2 cellular contexts compared by ENCODE assay signal in genomic region chr1:24443241-24443656, GRCh38.
TF ChIP-seq lines count a peak whose summit lies in the region.

No MANE protein-coding gene starts in this region.

TF ChIP-seq in HepG2, 621 proteins besides CTCF, POLR2A, EP300 and RAD21:
- TF ChIP-seq, protein P1, sequence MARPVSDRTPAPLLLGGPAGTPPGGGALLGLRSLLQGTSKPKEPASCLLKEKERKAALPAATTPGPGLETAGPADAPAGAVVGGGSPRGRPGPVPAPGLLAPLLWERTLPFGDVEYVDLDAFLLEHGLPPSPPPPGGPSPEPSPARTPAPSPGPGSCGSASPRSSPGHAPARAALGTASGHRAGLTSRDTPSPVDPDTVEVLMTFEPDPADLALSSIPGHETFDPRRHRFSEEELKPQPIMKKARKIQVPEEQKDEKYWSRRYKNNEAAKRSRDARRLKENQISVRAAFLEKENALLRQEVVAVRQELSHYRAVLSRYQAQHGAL (CRISPR knock-in tag; IDR thresholded peaks at IDR 0.05; ENCODE audit: not compliant biosample characterization): no peak
- peak; percentile 79 for TF ChIP-seq BCL6 (CRISPR knock-in tag; IDR thresholded peaks at IDR 0.05)
- TF ChIP-seq, protein P2, sequence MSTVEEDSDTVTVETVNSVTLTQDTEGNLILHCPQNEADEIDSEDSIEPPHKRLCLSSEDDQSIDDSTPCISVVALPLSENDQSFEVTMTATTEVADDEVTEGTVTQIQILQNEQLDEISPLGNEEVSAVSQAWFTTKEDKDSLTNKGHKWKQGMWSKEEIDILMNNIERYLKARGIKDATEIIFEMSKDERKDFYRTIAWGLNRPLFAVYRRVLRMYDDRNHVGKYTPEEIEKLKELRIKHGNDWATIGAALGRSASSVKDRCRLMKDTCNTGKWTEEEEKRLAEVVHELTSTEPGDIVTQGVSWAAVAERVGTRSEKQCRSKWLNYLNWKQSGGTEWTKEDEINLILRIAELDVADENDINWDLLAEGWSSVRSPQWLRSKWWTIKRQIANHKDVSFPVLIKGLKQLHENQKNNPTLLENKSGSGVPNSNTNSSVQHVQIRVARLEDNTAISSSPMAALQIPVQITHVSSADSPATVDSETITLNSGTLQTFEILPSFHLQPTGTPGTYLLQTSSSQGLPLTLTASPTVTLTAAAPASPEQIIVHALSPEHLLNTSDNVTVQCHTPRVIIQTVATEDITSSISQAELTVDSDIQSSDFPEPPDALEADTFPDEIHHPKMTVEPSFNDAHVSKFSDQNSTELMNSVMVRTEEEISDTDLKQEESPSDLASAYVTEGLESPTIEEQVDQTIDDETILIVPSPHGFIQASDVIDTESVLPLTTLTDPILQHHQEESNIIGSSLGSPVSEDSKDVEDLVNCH (CRISPR knock-in tag; IDR thresholded peaks at IDR 0.05): no peak

TF ChIP-seq in GM12891, 5 proteins besides CTCF, POLR2A, EP300 and RAD21:
- no peak for TF ChIP-seq POLR2AphosphoS5 (IDR thresholded peaks at IDR 0.05; ENCODE audit: low read depth, low read length)
- TF ChIP-seq POU2F2 (IDR thresholded peaks at IDR 0.05; ENCODE audit: low read depth, low read length): no peak
- no peak for TF ChIP-seq TAF1 (IDR thresholded peaks at IDR 0.05; ENCODE audit: low read depth, low read length)
- no peak for TF ChIP-seq PAX5 (IDR thresholded peaks at IDR 0.05; ENCODE audit: insufficient read depth, low read length, severe bottlenecking)
- no peak for TF ChIP-seq SPI1 (IDR thresholded peaks at IDR 0.05; ENCODE audit: low read depth, low read length)
